Comparison of ENCODE assay signal across 8 cellular contexts in genomic region chr3:72998489-72998888, GRCh38. TPM values are rescaled to one million over a fixed set of nuclear protein-coding genes. Genes with fewer than 3 reads are reported as not detected.
A peak's percentile ranks its signal among the peaks of the same experiment; 100 is the strongest.
DNase-seq lines count a peak whose midpoint lies in the region; ATAC-seq and TF ChIP-seq lines count a peak whose summit lies in the region.

No MANE protein-coding gene starts in this region.

- no peaks in the 10 kb centered on the region for H3K27me3 Mint-ChIP-seq in activated T-helper 1 cell treated with anti-CD3 and anti-CD28 coated beads, Interleukin-12 subunit alpha, Interleukin-12 subunit beta, Interleukin-2, Interleukin-4 antibody, amounts not matched to agents 30 ng/mL and 10 ng/mL and 1 ng/mL, durations not matched to agents 14 hours and 24 hours and 36 hours (ENCODE audit: insufficient read depth)

- H3K27ac Mint-ChIP-seq in activated T-helper 1 cell treated with anti-CD3 and anti-CD28 coated beads, Interleukin-12 subunit alpha, Interleukin-12 subunit beta, Interleukin-2, Interleukin-4 antibody, amounts not matched to agents 30 ng/mL and 10 ng/mL and 1 ng/mL, durations not matched to agents 14 hours and 24 hours and 36 hours: peak overlapping the region; percentile 70

- peaks cover 57% of the 10 kb centered on the region for H3K4me1 Mint-ChIP-seq in activated T-helper 1 cell treated with anti-CD3 and anti-CD28 coated beads, Interleukin-12 subunit alpha, Interleukin-12 subunit beta, Interleukin-2, Interleukin-4 antibody, amounts not matched to agents 30 ng/mL and 10 ng/mL and 1 ng/mL, durations not matched to agents 14 hours and 24 hours and 36 hours (ENCODE audit: low read depth)

- H3K27ac ChIP-seq in iPS DF 6.9 (ENCODE audit: low read length): no peak overlapping the region
- peak overlapping the region in 3 of 8 donors; percentile 99 for H3K27ac ChIP-seq in spleen

- H3K9me3 Mint-ChIP-seq in activated T-helper 1 cell treated with anti-CD3 and anti-CD28 coated beads, Interleukin-12 subunit alpha, Interleukin-12 subunit beta, Interleukin-2, Interleukin-4 antibody, amounts not matched to agents 30 ng/mL and 10 ng/mL and 1 ng/mL, durations not matched to agents 14 hours and 24 hours and 36 hours: no peaks in the 10 kb centered on the region

- ATAC-seq in GM21529 (IDR thresholded peaks at IDR 0.05; ENCODE audit: unreplicated experiment): no peak

- no peaks in the 10 kb centered on the region; the same call in 1 of the 2 replicates for H3K4me1 ChIP-seq in iPS DF 6.9 (ENCODE audit: control insufficient read depth, insufficient read depth, low read length)
- H3K4me1 ChIP-seq in spleen: peaks cover 33 to 68% (median 61%) of the 10 kb centered on the region in 6 donors

- WGBS in iPS DF 6.9 (ENCODE audit: insufficient coverage, insufficient read length): no CpG with 5 or more reads among the region's 4 CpGs
- WGBS in spleen, 5 donors: 32 to 46% (median 45%) methylated on average over 4 of the region's 4 CpGs

- no peak for TF ChIP-seq POLR2A in spleen (IDR thresholded peaks at IDR 0.05)

- H3K4me3 Mint-ChIP-seq in activated T-helper 1 cell treated with anti-CD3 and anti-CD28 coated beads, Interleukin-12 subunit alpha, Interleukin-12 subunit beta, Interleukin-2, Interleukin-4 antibody, amounts not matched to agents 30 ng/mL and 10 ng/mL and 1 ng/mL, durations not matched to agents 14 hours and 24 hours and 36 hours: peak overlapping the region; percentile 96

- peaks cover 34% of the 10 kb centered on the region for H3K36me3 Mint-ChIP-seq in activated T-helper 1 cell treated with anti-CD3 and anti-CD28 coated beads, Interleukin-12 subunit alpha, Interleukin-12 subunit beta, Interleukin-2, Interleukin-4 antibody, amounts not matched to agents 30 ng/mL and 10 ng/mL and 1 ng/mL, durations not matched to agents 14 hours and 24 hours and 36 hours (ENCODE audit: low read depth)

- peak overlapping the region; percentile 85 for H3K4me3 ChIP-seq in HFF-Myc (replicated peaks; ENCODE audit: low read depth, low read length)
- H3K4me3 ChIP-seq in iPS DF 6.9 (ENCODE audit: low read length): peak overlapping the region; percentile 8; the same call in 1 of the 2 replicates
- peak overlapping the region in 7 of 8 donors; percentile 53 to 97 (median 79) for H3K4me3 ChIP-seq in spleen

- TF ChIP-seq CTCF in HFF-Myc (IDR thresholded peaks at IDR 0.05; ENCODE audit: low read depth, low read length, missing control alignments) (no peak), spleen (IDR thresholded peaks at IDR 0.05 in 8 of 11, conservative IDR thresholded peaks at IDR 0.05 in 3 of 11) (no peak)

- H3K9me3 ChIP-seq in iPS DF 6.9 (ENCODE audit: control insufficient read depth, insufficient read depth, low read length) (no peaks in the 10 kb centered on the region), spleen (no peaks in the 10 kb centered on the region)

- no peaks in the 10 kb centered on the region for H3K27me3 ChIP-seq in iPS DF 6.9 (ENCODE audit: control insufficient read depth, insufficient read depth, low read length)
- no peaks in the 10 kb centered on the region for H3K27me3 ChIP-seq in spleen (replicated peaks in 1 of 7)

- no peak for DNase-seq in HFF-Myc (ENCODE audit: extremely low read depth, low read depth)
- no peak for DNase-seq in activated T-helper 1 cell treated with anti-CD3 and anti-CD28 coated beads, Interleukin-12 subunit alpha, Interleukin-12 subunit beta, Interleukin-2, Interleukin-4 antibody, amounts not matched to agents 30 ng/mL and 10 ng/mL and 1 ng/mL, durations not matched to agents 14 hours and 24 hours and 36 hours (ENCODE audit: low spot score)
- DNase-seq in iPS DF 6.9 (ENCODE audit: low read depth, low spot score): no peak
- DNase-seq in spleen: no peak
- no peak for DNase-seq in GDM1 (lab: John Stamatoyannopoulos, UW)
- DNase-seq in globus pallidus (ENCODE audit: low spot score): no peak
- DNase-seq in C1 segment of cervical spinal cord (lab: John Stamatoyannopoulos, UW): no peak

- intact Hi-C loops in activated T-helper 1 cell treated with anti-CD3 and anti-CD28 coated beads, Interleukin-12 subunit alpha, Interleukin-12 subunit beta, Interleukin-2, Interleukin-4 antibody, amounts not matched to agents 30 ng/mL and 10 ng/mL and 1 ng/mL, durations not matched to agents 14 hours and 24 hours and 36 hours (cut with micrococcal nuclease): loop anchor here (5.0 kb wide), 1 partner anchor 1276 kb away; no protein-coding TSS in a partner anchor
- intact Hi-C loops in spleen (cut with DNase I; ENCODE audit: low total_unique reads): no loop called here

- H3K36me3 ChIP-seq in iPS DF 6.9 (ENCODE audit: control insufficient read depth, insufficient read depth, low read length): no peaks in the 10 kb centered on the region; the same call in 1 of the 2 replicates
- H3K36me3 ChIP-seq in spleen: peaks cover 0 to 53% (median 13%) of the 10 kb centered on the region in 6 donors

RNA-seq across cellular contexts. Expression of gene PPP4R2, which starts 1.9 kb away (rescaled TPM):
- 113 and 125 TPM in 2 replicates for total RNA-seq in activated T-helper 1 cell treated with anti-CD3 and anti-CD28 coated beads, Interleukin-12 subunit alpha, Interleukin-12 subunit beta, Interleukin-2, Interleukin-4 antibody, amounts not matched to agents 30 ng/mL and 10 ng/mL and 1 ng/mL, durations not matched to agents 14 hours and 24 hours and 36 hours
- total RNA-seq in spleen: 10 to 100 TPM; 44.8 to 94.7 (median 70.1) TPM
- polyA plus RNA-seq in spleen: 10 to 100 TPM; 12.2 to 18.4 (median 13.1) TPM

Comparison
In these comparisons a context has a peak if more than half of its experiments do, and no peak if none do; other contexts are left out.
1. H3K4me3 ChIP-seq: peak in every context shown above with its lines; median percentile 85 in HFF-Myc; 79 in spleen; 8 in iPS DF 6.9.